18 cellular contexts compared by ENCODE assay signal in the genomic region with DNA sequence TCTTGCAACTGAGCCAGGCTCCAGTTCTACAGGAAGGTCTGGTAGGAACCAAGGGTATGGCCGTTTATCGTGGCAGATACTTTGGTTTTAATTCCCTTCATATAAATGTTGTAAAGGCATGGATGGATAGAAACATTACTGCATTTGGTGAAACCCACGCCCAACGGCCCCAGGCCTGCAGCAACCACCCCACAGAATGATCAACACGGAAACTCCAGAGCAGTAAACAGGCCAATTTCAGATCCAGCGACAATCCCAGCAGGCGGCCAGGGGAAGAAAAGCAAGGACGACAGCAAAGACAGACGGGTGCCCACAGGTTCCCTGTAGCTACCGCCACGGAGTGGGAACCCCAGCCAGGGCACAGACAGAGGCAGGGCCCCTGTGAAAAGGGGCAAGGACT. TPM values are rescaled to one million over a fixed set of nuclear protein-coding genes. Genes with fewer than 3 reads are reported as not detected.
DNase-seq lines count a peak whose midpoint lies in the region; ATAC-seq and TF ChIP-seq lines count a peak whose summit lies in the region.
"Had no signal": no experiment of that assay in that cellular context is flagged by ENCODE, and none has a peak within 500 bp of the region (broad histone marks: within the 10 kb centered on the region; RNA-seq: fewer than 3 reads in every experiment).

No MANE protein-coding gene starts in this region.

- no peak for TF ChIP-seq POLR2A in NB4 (IDR thresholded peaks at IDR 0.05; ENCODE audit: extremely low read depth, insufficient read length)

- intact Hi-C loops in dorsolateral prefrontal cortex (cut with DNase I), result loop anchor here (2.0 to 5.0 kb wide), 3 partner anchors 55 to 120 kb away; no protein-coding TSS in a partner anchor
- intact Hi-C loops in tibial artery (cut with DNase I; ENCODE audit: low total_unique reads), result no loop called here
- intact Hi-C loops in PC-3 (cut with micrococcal nuclease), result no loop called here

- no peak overlapping the region for H3K27ac ChIP-seq in BLaER1
- peak overlapping the region in 57 of 59 donors; percentile 79 to 100 (median 95) for H3K27ac ChIP-seq in dorsolateral prefrontal cortex
- H3K27ac ChIP-seq in mucosa of rectum (ENCODE audit: low read depth in 2 of 2, low read length in 2 of 2), result peak overlapping the region; percentile 88 to 93
- no peak overlapping the region for H3K27ac ChIP-seq in tibial artery
- no peak overlapping the region for H3K27ac ChIP-seq in PC-3 (ENCODE audit: low read length)
- H3K27ac ChIP-seq: GM23248, SJSA1 had no signal

- no peaks in the 10 kb centered on the region for H3K79me2 ChIP-seq in PC-3 (ENCODE audit: low read length)

- H4K20me1 ChIP-seq in BLaER1, result no peaks in the 10 kb centered on the region
- H4K20me1 ChIP-seq in PC-3 (ENCODE audit: low read length), result no peaks in the 10 kb centered on the region

- H3K4me3 ChIP-seq in BLaER1 (no peak overlapping the region), NB4 (ENCODE audit: low read depth, low read length) (peak overlapping the region; percentile 30), dorsolateral prefrontal cortex (no peak overlapping the region), mucosa of rectum (ENCODE audit: low read length in 2 of 2) (peak overlapping the region in 1 of 2 donors; percentile 37), tibial artery (no peak overlapping the region), PC-3 (ENCODE audit: low read length) (no peak overlapping the region)
- H3K4me3 ChIP-seq: GM23248, SJSA1 had no signal

- no peaks in the 10 kb centered on the region for H3K9me2 ChIP-seq in PC-3 (replicated peaks; ENCODE audit: low read length)

- H3K4me2 ChIP-seq in BLaER1 (peak overlapping the region; percentile 82), PC-3 (ENCODE audit: low read length) (no peak overlapping the region)

- H3F3A ChIP-seq in PC-3 (ENCODE audit: low read length, unreplicated experiment), result no peaks in the 10 kb centered on the region

- H3K27me3 ChIP-seq in BLaER1 (no peaks in the 10 kb centered on the region), dorsolateral prefrontal cortex (peaks cover 0 to 12% (median 0%) of the 10 kb centered on the region in 45 donors), mucosa of rectum (ENCODE audit: control insufficient read depth in 2 of 2, insufficient read depth in 2 of 2, low read length in 2 of 2) (peaks cover 0 to 2% of the 10 kb centered on the region in 2 donors), tibial artery (peaks cover 0 to 13% of the 10 kb centered on the region in 2 donors), PC-3 (ENCODE audit: low read length) (peaks cover 50% of the 10 kb centered on the region)
- H3K27me3 ChIP-seq: SJSA1 had no signal

- CTCF ChIA-PET in PC-3 (lab: Charles Lee), result no interaction called here

- TF ChIP-seq CTCF in NB4 (IDR thresholded peaks at IDR 0.05; ENCODE audit: low read depth, low read length), result no peak
- no peak for TF ChIP-seq CTCF in dorsolateral prefrontal cortex (IDR thresholded peaks at IDR 0.05 in 54 of 56, conservative IDR thresholded peaks at IDR 0.05 in 2 of 56; ENCODE audit: low read depth in 1 of 56, partially characterized antibody in 56 of 56)
- TF ChIP-seq CTCF in tibial artery (IDR thresholded peaks at IDR 0.05), result no peak
- no peak for TF ChIP-seq CTCF in PC-3 (conservative IDR thresholded peaks at IDR 0.05; ENCODE audit: low read depth, low read length)

- no peak for ATAC-seq in GM18867 (IDR thresholded peaks at IDR 0.05; ENCODE audit: unreplicated experiment)
- no peak for ATAC-seq in PC-3

- DNase-seq in NB4 (ENCODE audit: low read depth) (peak; percentile 60), dorsolateral prefrontal cortex (no peak), GM03348 (ENCODE audit: low spot score) (no peak), tibial artery (no peak), PC-3 (no peak)
- DNase-seq: Calu3; CD4-positive, CD25-positive, alpha-beta regulatory T cell; DMS79; GM23248; HFFc6; MM.1S; NCI-H187 treated with DMSO at 0.1 percent for 48 hours; NCI-H2171; NCI-H510A treated with DMSO at 0.1 percent for 48 hours had no signal

- POLR2A ChIA-PET in PC-3 (lab: Charles Lee; ENCODE audit: unreplicated experiment), result no interaction called here

- H3K36me3 ChIP-seq in BLaER1 (no peaks in the 10 kb centered on the region), mucosa of rectum (ENCODE audit: control insufficient read depth in 2 of 2, insufficient read depth in 2 of 2, low read length in 2 of 2) (no peaks in the 10 kb centered on the region), tibial artery (no peaks in the 10 kb centered on the region), PC-3 (ENCODE audit: low read depth, low read length) (0 out of 2 replicates have a peak, but pooled peaks cover 4% of the 10 kb centered on the region)
- H3K36me3 ChIP-seq: SJSA1 had no signal

- no peak overlapping the region for H3K9ac ChIP-seq in BLaER1
- peak overlapping the region in 1 of 2 donors; percentile 44 for H3K9ac ChIP-seq in mucosa of rectum (ENCODE audit: low read depth in 1 of 2, low read length in 2 of 2)
- H3K9ac ChIP-seq in PC-3 (ENCODE audit: low read length), result no peak overlapping the region
- H3K9ac ChIP-seq: GM23248 had no signal

- H2AFZ ChIP-seq in PC-3 (ENCODE audit: low read length), result no peak overlapping the region
- H2AFZ ChIP-seq: GM23248 had no signal

- H3K4me1 ChIP-seq in BLaER1 (peaks cover 64% of the 10 kb centered on the region), mucosa of rectum (ENCODE audit: control insufficient read depth in 2 of 2, insufficient read depth in 2 of 2, low read length in 2 of 2) (peaks cover 34 to 41% of the 10 kb centered on the region in 2 donors), tibial artery (no peaks in the 10 kb centered on the region), PC-3 (ENCODE audit: insufficient read depth, low read length) (no peaks in the 10 kb centered on the region)

- no TSS peak for BruUV-seq in PC-3 (replicated peaks; lab: Mats Ljungman, UMichigan)

- H3K9me3 ChIP-seq in BLaER1 (peaks cover 22% of the 10 kb centered on the region), mucosa of rectum (ENCODE audit: control insufficient read depth in 2 of 2, low read length in 2 of 2) (no peaks in the 10 kb centered on the region), tibial artery (peaks cover 0 to 18% (median 12%) of the 10 kb centered on the region in 3 donors), PC-3 (ENCODE audit: low read length) (peaks cover 7% of the 10 kb centered on the region; the same call in 1 of the 2 replicates)

RNA-seq across cellular contexts. Expression of a gene that starts 32.6 kb away (rescaled TPM):
- 100 to 1,000 TPM in 22 of 120 experiments, 10 to 100 TPM in 98; 15.2 to 217 (median 52.8) TPM for total RNA-seq in dorsolateral prefrontal cortex
- total RNA-seq in PC-3 (2014; rRNA removed), result 2.7 and 3.7 TPM in 2 replicates
- total RNA-seq: GM23248, HFFc6 had no signal

Comparison
In these comparisons a context has a peak if more than half of its experiments do, and no peak if none do; other contexts are left out.
1. H3K27ac ChIP-seq: peak in dorsolateral prefrontal cortex (57 of 59) and mucosa of rectum (2 of 2); none in BLaER1 (single experiment), tibial artery (0 of 2) and PC-3 (single experiment).
2. intact Hi-C loops: an anchor here in dorsolateral prefrontal cortex (2.0 to 5.0 kb wide); none called in tibial artery and PC-3.